19 cellular contexts compared by ENCODE assay signal in genomic region chr9:98909935-98910334, GRCh38. TPM values are rescaled to one million over a fixed set of nuclear protein-coding genes. Genes with fewer than 3 reads are reported as not detected.
DNase-seq lines count a peak whose midpoint lies in the region; ATAC-seq and TF ChIP-seq lines count a peak whose summit lies in the region.
"Had no signal": no experiment of that assay in that cellular context is flagged by ENCODE, and none has a peak within 500 bp of the region (broad histone marks: within the 10 kb centered on the region; RNA-seq: fewer than 3 reads in every experiment).

No MANE protein-coding gene starts in this region.

- CTCF ChIA-PET in AG04450 (lab: Charles Lee) = interaction anchor here (1.2 kb wide), 1 partner anchor 65 kb away, joined by 4 read pairs; no protein-coding TSS in a partner anchor

- DNase-seq in AG04450 (ENCODE audit: low read depth, low spot score) = no peak
- no peak for DNase-seq in SJSA1 (ENCODE audit: low read depth in 1 of 2, low spot score in 2 of 2)
- peak; percentile 25 for DNase-seq in epithelial cell of proximal tubule (ENCODE audit: low read depth)
- DNase-seq in osteoblast (ENCODE audit: insufficient read length, low spot score, missing footprints) = no peak
- no peak for DNase-seq in T-helper 17 cell
- DNase-seq in activated CD4-positive, alpha-beta T cell treated with anti-CD3 and anti-CD28 coated beads, Interleukin-2, amount 50 U/mL, for 1 hour = no peak
- DNase-seq: CD4-positive, alpha-beta memory T cell; DMS53; NCI-H1417 treated with DMSO at 0.1 percent for 48 hours; NCI-H187 treated with DMSO at 0.1 percent for 48 hours; NCI-H345; NCI-H526; PC-3 had no signal

- H3K36me3 ChIP-seq in SJSA1 = no peaks in the 10 kb centered on the region
- H3K36me3 ChIP-seq in osteoblast (ENCODE audit: insufficient read depth, low read length) = no peaks in the 10 kb centered on the region
- H3K36me3 ChIP-seq: BLaER1 had no signal

- H3K27me3 Mint-ChIP-seq in activated T-helper 17 cell treated with anti-CD3 and anti-CD28 coated beads, Interleukin-2, amount 50 U/mL, for 72 hours = peaks cover 3% of the 10 kb centered on the region
- H3K27me3 Mint-ChIP-seq in T-helper 17 cell = peaks cover 37% of the 10 kb centered on the region

- H3K9me3 Mint-ChIP-seq in activated T-helper 17 cell treated with anti-CD3 and anti-CD28 coated beads, Interleukin-2, amount 50 U/mL, for 72 hours = no peaks in the 10 kb centered on the region
- H3K9me3 Mint-ChIP-seq: CD4-positive, alpha-beta memory T cell had no signal

- peaks cover 5% of the 10 kb centered on the region for H3K9me3 ChIP-seq in AG04450 (ENCODE audit: control insufficient read depth, insufficient read depth, low read length)
- H3K9me3 ChIP-seq in SJSA1 (replicated peaks) = no peaks in the 10 kb centered on the region
- no peaks in the 10 kb centered on the region for H3K9me3 ChIP-seq in osteoblast (ENCODE audit: low read depth, low read length)
- no peaks in the 10 kb centered on the region for H3K9me3 ChIP-seq in T-helper 17 cell (ENCODE audit: control insufficient read depth, low read length, poor library complexity, severe bottlenecking)
- H3K9me3 ChIP-seq: BLaER1 had no signal

- ATAC-seq in HG03097 (IDR thresholded peaks at IDR 0.05; ENCODE audit: low FRiP score, unreplicated experiment) = no peak
- no peak for ATAC-seq in activated T-helper 17 cell treated with anti-CD3 and anti-CD28 coated beads, Interleukin-2, amount 50 U/mL, for 72 hours (replicated peaks)
- no peak for ATAC-seq in T-helper 17 cell
- ATAC-seq: HepG2, PC-3 had no signal

- H3K4me3 Mint-ChIP-seq in activated T-helper 17 cell treated with anti-CD3 and anti-CD28 coated beads, Interleukin-2, amount 50 U/mL, for 72 hours = no peak overlapping the region
- H3K4me3 Mint-ChIP-seq in T-helper 17 cell = no peak overlapping the region
- H3K4me3 Mint-ChIP-seq: CD4-positive, alpha-beta memory T cell had no signal

- H3K4me2 ChIP-seq in osteoblast (ENCODE audit: insufficient read depth, low read length) = no peak overlapping the region
- H3K4me2 ChIP-seq: BLaER1, KMS-11 had no signal

- no peaks in the 10 kb centered on the region for H4K20me1 ChIP-seq in osteoblast (ENCODE audit: insufficient read depth, low read length)
- H4K20me1 ChIP-seq: BLaER1 had no signal

- H3K4me1 ChIP-seq in SJSA1 (replicated peaks) = peaks cover 36% of the 10 kb centered on the region
- H3K4me1 ChIP-seq in osteoblast (ENCODE audit: insufficient read depth, low read length) = peaks cover 31% of the 10 kb centered on the region

- H2AFZ ChIP-seq in osteoblast (ENCODE audit: low read length) = no peak overlapping the region

- H3K27me3 ChIP-seq in AG04450 (ENCODE audit: control insufficient read depth, insufficient read depth, low read length) = no peaks in the 10 kb centered on the region
- H3K27me3 ChIP-seq in SJSA1 (replicated peaks) = no peaks in the 10 kb centered on the region
- no peaks in the 10 kb centered on the region for H3K27me3 ChIP-seq in osteoblast (ENCODE audit: insufficient read depth, low read length)
- H3K27me3 ChIP-seq: BLaER1 had no signal

- no peaks in the 10 kb centered on the region for H3K79me2 ChIP-seq in osteoblast (ENCODE audit: insufficient read depth, low read length)

- peak overlapping the region; percentile 66 for H3K27ac ChIP-seq in AG04450 (ENCODE audit: low read depth, low read length)
- peak overlapping the region; percentile 62 for H3K27ac ChIP-seq in SJSA1
- H3K27ac ChIP-seq in osteoblast (ENCODE audit: low read depth, low read length) = peak overlapping the region; percentile 31
- H3K27ac ChIP-seq: BLaER1, KMS-11, RWPE1 had no signal

- H3K4me3 ChIP-seq in AG04450 (ENCODE audit: low read depth, low read length) (no peak overlapping the region), SJSA1 (no peak overlapping the region), epithelial cell of proximal tubule (ENCODE audit: low read depth, low read length) (no peak overlapping the region), osteoblast (ENCODE audit: insufficient read depth, low read length) (no peak overlapping the region)
- H3K4me3 ChIP-seq: BLaER1 had no signal

- H3K36me3 Mint-ChIP-seq in activated T-helper 17 cell treated with anti-CD3 and anti-CD28 coated beads, Interleukin-2, amount 50 U/mL, for 72 hours (ENCODE audit: low read depth) = no peaks in the 10 kb centered on the region
- H3K36me3 Mint-ChIP-seq in T-helper 17 cell (ENCODE audit: low read depth) = no peaks in the 10 kb centered on the region
- H3K36me3 Mint-ChIP-seq: CD4-positive, alpha-beta memory T cell had no signal

- TF ChIP-seq CTCF in AG04450 (IDR thresholded peaks at IDR 0.05; ENCODE audit: low read depth, low read length) (no peak), epithelial cell of proximal tubule (conservative IDR thresholded peaks at IDR 0.05; ENCODE audit: low read depth, low read length) (no peak), osteoblast (IDR thresholded peaks at IDR 0.05; ENCODE audit: extremely low read depth, low read depth, low read length) (no peak)

- POLR2A ChIA-PET in AG04450 (lab: Yijun Ruan, JAX) = no interaction called here

- no peak overlapping the region for H3K27ac Mint-ChIP-seq in activated T-helper 17 cell treated with anti-CD3 and anti-CD28 coated beads, Interleukin-2, amount 50 U/mL, for 72 hours
- H3K27ac Mint-ChIP-seq in T-helper 17 cell = no peak overlapping the region
- H3K27ac Mint-ChIP-seq: CD4-positive, alpha-beta memory T cell had no signal

- no peaks in the 10 kb centered on the region for H3K4me1 Mint-ChIP-seq in activated T-helper 17 cell treated with anti-CD3 and anti-CD28 coated beads, Interleukin-2, amount 50 U/mL, for 72 hours
- H3K4me1 Mint-ChIP-seq in T-helper 17 cell = peaks cover 2% of the 10 kb centered on the region
- H3K4me1 Mint-ChIP-seq: CD4-positive, alpha-beta memory T cell had no signal

RNA-seq across cellular contexts. Expression of gene COL15A1, which starts 33.8 kb away (rescaled TPM):
- 3.0 and 3.2 TPM in 2 replicates for polyA plus RNA-seq in AG04450 (2011; rRNA removed)
- polyA minus RNA-seq in AG04450 (2011; rRNA and poly(A)+ RNA removed) = 2.0 and 2.8 TPM in 2 replicates
- total RNA-seq in SJSA1 (2014; rRNA removed; shearing (Covaris generic)) = 0.22 and 0.50 TPM in 2 replicates
- 0.06 and 0.22 TPM in 2 replicates for total RNA-seq in epithelial cell of proximal tubule
- 8.0 and 29.3 TPM in 2 replicates for total RNA-seq in osteoblast
- under 1 TPM; 0.11 to 0.82 TPM for total RNA-seq in activated T-helper 17 cell treated with anti-CD3 and anti-CD28 coated beads, Interleukin-2, amount 50 U/mL, for 72 hours
- total RNA-seq in T-helper 17 cell = not detected
- total RNA-seq: CD4-positive, alpha-beta memory T cell; HepG2 had no signal
- polyA plus RNA-seq: CD4-positive, alpha-beta memory T cell; HepG2 had no signal
